Comparison of ENCODE assay signal across 8 cellular contexts in genomic region chrX:70664726-70665125, GRCh38.
DNase-seq lines count a peak whose midpoint lies in the region; ATAC-seq and TF ChIP-seq lines count a peak whose summit lies in the region.

No MANE protein-coding gene starts in this region.

- TF ChIP-seq POLR2A in sigmoid colon (IDR thresholded peaks at IDR 0.05) (no peak), Peyer's patch (IDR thresholded peaks at IDR 0.05) (no peak)

- no peaks in the 10 kb centered on the region for H4K20me1 ChIP-seq in OCI-LY1 (ENCODE audit: insufficient read depth, low read length)

- DNase-seq in Ammon's horn (ENCODE audit: low spot score) (peak; percentile 16), foreskin fibroblast (peak; percentile 2 to 41), sigmoid colon (no peak), putamen (ENCODE audit: low spot score) (no peak), Peyer's patch (no peak)

- H3K4me3 ChIP-seq in GM12875 (ENCODE audit: low read depth, low read length), result no peak overlapping the region
- no peak overlapping the region for H3K4me3 ChIP-seq in OCI-LY1 (ENCODE audit: low read depth, low read length, poor library complexity, severe bottlenecking)
- no peak overlapping the region for H3K4me3 ChIP-seq in foreskin fibroblast (ENCODE audit: low read depth in 1 of 2, low read length in 2 of 2)
- no peak overlapping the region for H3K4me3 ChIP-seq in sigmoid colon
- no peak overlapping the region for H3K4me3 ChIP-seq in Peyer's patch

- H3F3A ChIP-seq in OCI-LY1 (ENCODE audit: insufficient read depth, low read length), result no peaks in the 10 kb centered on the region

- intact Hi-C loops in sigmoid colon (cut with DNase I), result loop anchor here (2.0 kb wide), 1 partner anchor 212 kb away; no protein-coding TSS in a partner anchor

- no peak overlapping the region for H3K4me2 ChIP-seq in OCI-LY1 (ENCODE audit: low read length)

- no peaks in the 10 kb centered on the region for H3K9me3 ChIP-seq in OCI-LY1 (ENCODE audit: low read length)
- H3K9me3 ChIP-seq in sigmoid colon, result no peaks in the 10 kb centered on the region
- H3K9me3 ChIP-seq in Peyer's patch, result no peaks in the 10 kb centered on the region

- no peaks in the 10 kb centered on the region for H3K9me2 ChIP-seq in OCI-LY1 (ENCODE audit: low read depth, low read length)

- ATAC-seq in GM21576 (IDR thresholded peaks at IDR 0.05; ENCODE audit: unreplicated experiment), result no peak

- WGBS in sigmoid colon, 2 donors, result 0 to 9% methylated on average over 1 of the region's 1 CpG

- H3K36me3 ChIP-seq in OCI-LY1 (ENCODE audit: insufficient read depth, low read length) (no peaks in the 10 kb centered on the region), sigmoid colon (no peaks in the 10 kb centered on the region), Peyer's patch (no peaks in the 10 kb centered on the region)

- no peaks in the 10 kb centered on the region for H3K27me3 ChIP-seq in OCI-LY1 (ENCODE audit: insufficient read depth, low read length)
- peaks cover 0 to 3% (median 0%) of the 10 kb centered on the region in 3 donors for H3K27me3 ChIP-seq in sigmoid colon
- no peaks in the 10 kb centered on the region for H3K27me3 ChIP-seq in Peyer's patch

- H2AFZ ChIP-seq in OCI-LY1 (ENCODE audit: low read length), result no peak overlapping the region

- H3K27ac ChIP-seq in OCI-LY1 (ENCODE audit: low read depth, low read length, poor library complexity, severe bottlenecking) (no peak overlapping the region), sigmoid colon (no peak overlapping the region), Peyer's patch (no peak overlapping the region)

- TF ChIP-seq CTCF in GM12875 (IDR thresholded peaks at IDR 0.05; ENCODE audit: borderline replicate concordance, insufficient read depth, low read depth, low read length) (0 out of 2 replicates have a peak, but pooled peaks have one; percentile 21), OCI-LY1 (IDR thresholded peaks at IDR 0.05; ENCODE audit: low read length) (peak; percentile 34; the same call in 1 of the 2 replicates), foreskin fibroblast (IDR thresholded peaks at IDR 0.05; ENCODE audit: low read depth, low read length) (peak; percentile 29), sigmoid colon (IDR thresholded peaks at IDR 0.05) (no peak), Peyer's patch (IDR thresholded peaks at IDR 0.05) (peak in 3 of 6 experiments; percentile 38 to 40 (median 39))

- no peak overlapping the region for H3K9ac ChIP-seq in OCI-LY1 (ENCODE audit: low read length)

- H3K4me1 ChIP-seq in OCI-LY1 (ENCODE audit: insufficient read depth, low read length, severe bottlenecking) (no peaks in the 10 kb centered on the region), sigmoid colon (no peaks in the 10 kb centered on the region), Peyer's patch (no peaks in the 10 kb centered on the region)

- H3K79me2 ChIP-seq in OCI-LY1 (ENCODE audit: insufficient read depth, low read length), result no peaks in the 10 kb centered on the region

- TF ChIP-seq EP300 in sigmoid colon (IDR thresholded peaks at IDR 0.05), result no peak

Comparison
In these comparisons a context has a peak if more than half of its experiments do, and no peak if none do; other contexts are left out.
1. DNase-seq: peak in Ammon's horn (single experiment) and foreskin fibroblast (2 of 2); none in sigmoid colon (single experiment), putamen (single experiment) and Peyer's patch (0 of 3).
2. CTCF ChIP-seq: peak in GM12875 (single experiment), OCI-LY1 (single experiment) and foreskin fibroblast (single experiment); none in sigmoid colon (0 of 4).